ENCODE assay signal across 9 cellular contexts in genomic region chr9:78365979-78366697, GRCh38.
DNase-seq lines count a peak whose midpoint lies in the region; ATAC-seq and TF ChIP-seq lines count a peak whose summit lies in the region.
"Had no signal": no experiment of that assay in that cellular context is flagged by ENCODE, and none has a peak within 500 bp of the region (broad histone marks: within the 10 kb centered on the region; RNA-seq: fewer than 3 reads in every experiment).

No MANE protein-coding gene starts in this region.

- POLR2A ChIA-PET in PC-9 (lab: Charles Lee; ENCODE audit: unreplicated experiment): no interaction called here

- BruUV-seq in PC-9 (replicated peaks; lab: Mats Ljungman, UMichigan): no TSS peak

- H3K79me2 ChIP-seq in PC-9 (ENCODE audit: low read depth): no peaks in the 10 kb centered on the region

- H3K36me3 ChIP-seq in heart right ventricle (no peaks in the 10 kb centered on the region), PC-9 (ENCODE audit: low read depth) (no peaks in the 10 kb centered on the region), upper lobe of right lung (no peaks in the 10 kb centered on the region)

- 56 to 71% methylated on average over 4 of the region's 4 CpGs for WGBS in heart right ventricle, 2 donors
- WGBS in right cardiac atrium: 50% methylated on average over 4 of the region's 4 CpGs

- H3K4me2 ChIP-seq in PC-9: peak overlapping the region; percentile 21; the same call in 1 of the 2 replicates

- H3K27ac ChIP-seq in heart right ventricle: no peak overlapping the region
- no peak overlapping the region for H3K27ac ChIP-seq in right cardiac atrium (ENCODE audit: low read length)
- no peak overlapping the region for H3K27ac ChIP-seq in PC-9
- no peak overlapping the region for H3K27ac ChIP-seq in upper lobe of right lung

- H3K27ac Mint-ChIP-seq in stimulated activated naive CD8-positive, alpha-beta T cell treated with anti-CD3 and anti-CD28 coated beads, Interleukin-15, amount 100 ng/mL, for 72 hours: no peak overlapping the region
- H3K27ac Mint-ChIP-seq: naive B cell had no signal

- no peaks in the 10 kb centered on the region for H3K9me2 ChIP-seq in PC-9 (ENCODE audit: insufficient read depth)

- H3F3A ChIP-seq in PC-9 (ENCODE audit: insufficient read depth, low read depth): no peaks in the 10 kb centered on the region

- H3K4me3 Mint-ChIP-seq in stimulated activated naive CD8-positive, alpha-beta T cell treated with anti-CD3 and anti-CD28 coated beads, Interleukin-15, amount 100 ng/mL, for 72 hours: no peak overlapping the region
- H3K4me3 Mint-ChIP-seq: naive B cell had no signal

- peak in 7 of 9 donors; percentile 22 to 52 (median 39) for TF ChIP-seq CTCF in heart right ventricle (IDR thresholded peaks at IDR 0.05)
- peak; percentile 77 for TF ChIP-seq CTCF in PC-9 (conservative IDR thresholded peaks at IDR 0.05)
- peak; percentile 79 for TF ChIP-seq CTCF in fibroblast of the aortic adventitia (IDR thresholded peaks at IDR 0.05; ENCODE audit: insufficient read depth, low read length)
- TF ChIP-seq CTCF in upper lobe of right lung (IDR thresholded peaks at IDR 0.05): peak; percentile 56

- DNase-seq in heart right ventricle (no peak), right cardiac atrium (no peak), PC-9 (no peak), fibroblast of the aortic adventitia (ENCODE audit: low read depth) (peak; percentile 42), upper lobe of right lung (no peak), COLO829 (ENCODE audit: low spot score) (no peak), occipital lobe (lab: John Stamatoyannopoulos, UW) (no peak)
- DNase-seq in stimulated activated naive CD8-positive, alpha-beta T cell treated with anti-CD3 and anti-CD28 coated beads, Interleukin-15, amount 100 ng/mL, for 72 hours: no peak
- DNase-seq: naive B cell had no signal

- H3K27me3 ChIP-seq in heart right ventricle (peaks cover 0 to 31% (median 10%) of the 10 kb centered on the region in 7 donors), right cardiac atrium (ENCODE audit: control insufficient read depth, insufficient read depth) (peaks cover 2% of the 10 kb centered on the region), PC-9 (ENCODE audit: insufficient read depth, low read depth) (peaks cover 8% of the 10 kb centered on the region; the same call in 1 of the 2 replicates), upper lobe of right lung (peaks cover 8% of the 10 kb centered on the region)

- H4K20me1 ChIP-seq in PC-9 (ENCODE audit: insufficient read depth): no peaks in the 10 kb centered on the region

- CTCF ChIA-PET in PC-9 (lab: Charles Lee): no interaction called here

- H3K4me3 ChIP-seq in heart right ventricle: no peak overlapping the region
- H3K4me3 ChIP-seq in right cardiac atrium (ENCODE audit: low read length): no peak overlapping the region
- H3K4me3 ChIP-seq in PC-9: no peak overlapping the region
- H3K4me3 ChIP-seq in fibroblast of the aortic adventitia (ENCODE audit: low read depth, low read length): no peak overlapping the region
- H3K4me3 ChIP-seq in upper lobe of right lung: no peak overlapping the region

- peaks cover 19% of the 10 kb centered on the region for H3K27me3 Mint-ChIP-seq in stimulated activated naive CD8-positive, alpha-beta T cell treated with anti-CD3 and anti-CD28 coated beads, Interleukin-15, amount 100 ng/mL, for 72 hours

- no peak for ATAC-seq in heart right ventricle
- no peak for ATAC-seq in right cardiac atrium
- no peak for ATAC-seq in upper lobe of right lung
- no peak for ATAC-seq in stimulated activated naive CD8-positive, alpha-beta T cell treated with anti-CD3 and anti-CD28 coated beads, Interleukin-15, amount 100 ng/mL, for 72 hours

- intact Hi-C loops in heart right ventricle (cut with DNase I) (loop anchor here in 6 of 10 donors (5.0 to 10.0 kb wide), 3 partner anchors 59 to 104 kb away; no protein-coding TSS in a partner anchor), right cardiac atrium (cut with DNase I) (loop anchor here in 2 of 4 donors (5.0 to 10.0 kb wide), 2 partner anchors 101 to 104 kb away; no protein-coding TSS in a partner anchor), PC-9 (cut with micrococcal nuclease; ENCODE audit: unreplicated experiment) (loop anchor here (5.0 kb wide), 1 partner anchor 104 kb away; no protein-coding TSS in a partner anchor), upper lobe of right lung (cut with DNase I) (no loop called here)

- H3K9me3 ChIP-seq in heart right ventricle (no peaks in the 10 kb centered on the region), right cardiac atrium (ENCODE audit: control insufficient read depth, low read length) (no peaks in the 10 kb centered on the region), PC-9 (ENCODE audit: insufficient read depth, low read depth) (no peaks in the 10 kb centered on the region), upper lobe of right lung (no peaks in the 10 kb centered on the region)

- no peaks in the 10 kb centered on the region for H3K9me3 Mint-ChIP-seq in stimulated activated naive CD8-positive, alpha-beta T cell treated with anti-CD3 and anti-CD28 coated beads, Interleukin-15, amount 100 ng/mL, for 72 hours
- H3K9me3 Mint-ChIP-seq: naive B cell had no signal

- H3K4me1 ChIP-seq in heart right ventricle: no peaks in the 10 kb centered on the region
- no peaks in the 10 kb centered on the region for H3K4me1 ChIP-seq in right cardiac atrium (ENCODE audit: control insufficient read depth, insufficient read depth, low read length)
- no peaks in the 10 kb centered on the region for H3K4me1 ChIP-seq in PC-9 (replicated peaks; ENCODE audit: insufficient read depth)
- no peaks in the 10 kb centered on the region for H3K4me1 ChIP-seq in upper lobe of right lung

- no peak overlapping the region for H2AFZ ChIP-seq in PC-9

- no peaks in the 10 kb centered on the region for H3K4me1 Mint-ChIP-seq in stimulated activated naive CD8-positive, alpha-beta T cell treated with anti-CD3 and anti-CD28 coated beads, Interleukin-15, amount 100 ng/mL, for 72 hours
- H3K4me1 Mint-ChIP-seq: naive B cell had no signal
